ENCODE assay signal across 8 cellular contexts in genomic region chr1:84365225-84366221, GRCh38.
DNase-seq lines count a peak whose midpoint lies in the region; ATAC-seq lines count a peak whose summit lies in the region.

No MANE protein-coding gene starts in this region.

- ATAC-seq in HG03108 (IDR thresholded peaks at IDR 0.05; ENCODE audit: unreplicated experiment) (no peak), HG03432 (IDR thresholded peaks at IDR 0.05; ENCODE audit: unreplicated experiment) (no peak)

- DNase-seq in stimulated activated CD4-positive, alpha-beta T cell treated with anti-CD3 and anti-CD28 coated beads, Interleukin-15, amount 100 ng/mL, for 24 hours: peak; percentile 12
- DNase-seq in stimulated activated CD4-positive, alpha-beta T cell treated with anti-CD3 and anti-CD28 coated beads, Interleukin-4, amount 100 ng/mL, for 1 hour: no peak
- DNase-seq in SW 1271 (lab: John Stamatoyannopoulos, UW) (peak; percentile 77 to 92), foreskin melanocyte (peak; percentile 95), cortex of kidney (lab: John Stamatoyannopoulos, UW) (no peak), DMS114 treated with DMSO at 0.1 percent for 48 hours (lab: John Stamatoyannopoulos, UW; ENCODE audit: unreplicated experiment) (no peak)

Comparison
In these comparisons a context has a peak if more than half of its experiments do, and no peak if none do; other contexts are left out.
1. DNase-seq: peak in stimulated activated CD4-positive, alpha-beta T cell treated with anti-CD3 and anti-CD28 coated beads, Interleukin-15, amount 100 ng/mL, for 24 hours (single experiment), SW 1271 (2 of 2) and foreskin melanocyte (single experiment); none in stimulated activated CD4-positive, alpha-beta T cell treated with anti-CD3 and anti-CD28 coated beads, Interleukin-4, amount 100 ng/mL, for 1 hour (single experiment), cortex of kidney (single experiment) and DMS114 treated with DMSO at 0.1 percent for 48 hours (single experiment).